ENCODE assay signal across 31 cellular contexts in genomic region chrX:122555925-122556324, GRCh38.
DNase-seq lines count a peak whose midpoint lies in the region; FAIRE-seq and TF ChIP-seq lines count a peak whose summit lies in the region.
"Had no signal": no experiment of that assay in that cellular context is flagged by ENCODE, and none has a peak within 500 bp of the region (broad histone marks: within the 10 kb centered on the region; RNA-seq: fewer than 3 reads in every experiment).

No MANE protein-coding gene starts in this region.

- intact Hi-C loops in kidney (cut with DNase I) (no loop called here), spleen (cut with DNase I; ENCODE audit: low total_unique reads) (no loop called here)

- no peak for TF ChIP-seq CTCF in kidney (IDR thresholded peaks at IDR 0.05; ENCODE audit: borderline replicate concordance, extremely low read depth, insufficient read depth)
- no peak for TF ChIP-seq CTCF in spleen (IDR thresholded peaks at IDR 0.05 in 8 of 11, conservative IDR thresholded peaks at IDR 0.05 in 3 of 11)

- no peak overlapping the region for H3K9ac ChIP-seq in kidney (ENCODE audit: low read length in 2 of 2)
- H3K9ac ChIP-seq: BLaER1; BLaER1 treated with 17β-estradiol and CSF1 and Interleukin-3, amounts not matched to agents 10 nM and 100 nM had no signal

- H3K4me3 ChIP-seq in kidney (ENCODE audit: low read length in 2 of 2) (no peak overlapping the region), spleen (no peak overlapping the region)
- H3K4me3 ChIP-seq: A549; BLaER1; BLaER1 treated with 17β-estradiol and CSF1 and Interleukin-3, amounts not matched to agents 10 nM and 100 nM had no signal

- H3K9me3 ChIP-seq in kidney (ENCODE audit: control insufficient read depth in 1 of 2, low read length in 2 of 2) (no peaks in the 10 kb centered on the region), spleen (peaks cover 0 to 9% (median 0%) of the 10 kb centered on the region in 8 donors)
- H3K9me3 ChIP-seq: A549, BE2C, Caco-2 had no signal

- H3K27ac ChIP-seq in kidney (ENCODE audit: low read depth in 2 of 2, low read length in 2 of 2): no peak overlapping the region
- no peak overlapping the region for H3K27ac ChIP-seq in spleen
- H3K27ac ChIP-seq: 22Rv1; A549; BLaER1; BLaER1 treated with 17β-estradiol and CSF1 and Interleukin-3, amounts not matched to agents 10 nM and 100 nM; C4-2B had no signal

- no peaks in the 10 kb centered on the region for H3K27me3 ChIP-seq in spleen (replicated peaks in 1 of 7)
- H3K27me3 ChIP-seq: BE2C had no signal

- H3K36me3 ChIP-seq in kidney (ENCODE audit: control insufficient read depth in 1 of 2, insufficient read depth in 2 of 2, low read length in 2 of 2) (no peaks in the 10 kb centered on the region), spleen (no peaks in the 10 kb centered on the region)
- H3K36me3 ChIP-seq: BE2C; BLaER1; BLaER1 treated with 17β-estradiol and CSF1 and Interleukin-3, amounts not matched to agents 10 nM and 100 nM had no signal

- DNase-seq in kidney (peak; percentile 29), spleen (peak; percentile 68), NCI-H2081 (lab: John Stamatoyannopoulos, UW) (no peak), DMS 273 (lab: John Stamatoyannopoulos, UW; ENCODE audit: unreplicated experiment) (no peak)
- DNase-seq: 8988T; ACHN; AML-193; BE2C; C1 segment of cervical spinal cord; Caco-2; Calu3; CD4-positive, alpha-beta memory T cell; CD4-positive, alpha-beta T cell; CD4-positive, CD25-positive, alpha-beta regulatory T cell; CD8-positive, alpha-beta memory T cell; CD8-positive, alpha-beta T cell; COR-L47; DMS 273 treated with DMSO at 0.1 percent for 48 hours; DMS153; DMS53; DMS79; DMS79 treated with DMSO at 0.1 percent for 48 hours; DND-41; EL had no signal

- WGBS in spleen, 5 donors: 61 to 88% (median 79%) methylated on average over 1 to 2 of the region's 2 CpGs

- no peak for FAIRE-seq in kidney (lab: Jason Lieb, UNC)
- FAIRE-seq: A204.1, D721Med had no signal

- H3K4me1 ChIP-seq in kidney (ENCODE audit: control insufficient read depth in 1 of 2, insufficient read depth in 1 of 2, low read depth in 1 of 2, low read length in 2 of 2) (no peaks in the 10 kb centered on the region), spleen (no peaks in the 10 kb centered on the region)
- H3K4me1 ChIP-seq: A549; BE2C; BLaER1; BLaER1 treated with 17β-estradiol and CSF1 and Interleukin-3, amounts not matched to agents 10 nM and 100 nM; Caco-2 had no signal

- no peak for TF ChIP-seq POLR2A in spleen (IDR thresholded peaks at IDR 0.05)

Comparison
In these comparisons a context has a peak if more than half of its experiments do, and no peak if none do; other contexts are left out.
1. DNase-seq: peak in kidney (single experiment) and spleen (single experiment); none in NCI-H2081 (0 of 2) and DMS 273 (single experiment).